In the genomic region with DNA sequence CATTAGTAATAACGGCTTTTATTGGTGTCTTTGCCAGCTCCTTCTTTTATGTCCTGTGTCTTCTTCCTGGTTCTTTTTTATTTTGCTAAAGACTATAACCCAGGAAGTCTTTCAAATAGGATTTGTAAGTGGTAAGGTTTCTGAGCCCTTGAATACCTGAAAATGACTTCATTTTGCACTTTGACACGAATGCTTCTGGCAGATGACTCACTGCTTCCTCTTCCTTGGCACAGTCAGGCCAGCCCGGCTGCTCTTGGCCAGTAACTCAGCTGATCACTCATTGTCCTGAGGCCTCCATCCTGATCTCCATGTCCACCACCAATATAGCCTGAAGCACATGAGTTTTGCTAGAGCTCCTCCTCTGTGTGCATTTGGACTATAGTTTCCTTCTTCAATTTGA, we compare ENCODE assay signal across 11 cellular contexts. TPM values are rescaled to one million over a fixed set of nuclear protein-coding genes. Genes with fewer than 3 reads are reported as not detected.
DNase-seq lines count a peak whose midpoint lies in the region; ATAC-seq, FAIRE-seq and TF ChIP-seq lines count a peak whose summit lies in the region.
"Had no signal": no experiment of that assay in that cellular context is flagged by ENCODE, and none has a peak within 500 bp of the region (broad histone marks: within the 10 kb centered on the region; RNA-seq: fewer than 3 reads in every experiment).

No MANE protein-coding gene starts in this region.

- no peak overlapping the region for H3K27ac ChIP-seq in lower lobe of right lung
- H3K27ac ChIP-seq in spleen = no peak overlapping the region
- H3K27ac ChIP-seq: SK-N-MC had no signal

- H3K4me3 ChIP-seq in AG09309 (ENCODE audit: control insufficient read depth, low read depth, low read length) = no peak overlapping the region
- H3K4me3 ChIP-seq in MG63 = no peak overlapping the region
- no peak overlapping the region for H3K4me3 ChIP-seq in lower lobe of right lung
- no peak overlapping the region for H3K4me3 ChIP-seq in spleen
- H3K4me3 ChIP-seq: SK-N-MC had no signal

- intact Hi-C loops in lower lobe of right lung (cut with DNase I) = no loop called here
- intact Hi-C loops in spleen (cut with DNase I; ENCODE audit: low total_unique reads) = no loop called here

- H3K4me1 ChIP-seq in lower lobe of right lung (no peaks in the 10 kb centered on the region), spleen (no peaks in the 10 kb centered on the region)

- no peak for TF ChIP-seq POLR2A in spleen (IDR thresholded peaks at IDR 0.05)

- H3K9me3 ChIP-seq in MG63 (peaks cover 23% of the 10 kb centered on the region), lower lobe of right lung (peaks cover 14% of the 10 kb centered on the region), spleen (peaks cover 0 to 27% (median 19%) of the 10 kb centered on the region in 8 donors)

- H3K27me3 ChIP-seq in MG63 = no peaks in the 10 kb centered on the region
- no peaks in the 10 kb centered on the region for H3K27me3 ChIP-seq in lower lobe of right lung (ENCODE audit: low read depth)
- peaks cover 0 to 7% (median 0%) of the 10 kb centered on the region in 7 donors for H3K27me3 ChIP-seq in spleen (replicated peaks in 1 of 7)

- 54 to 75% (median 59%) methylated on average over 3 of the region's 3 CpGs for WGBS in spleen, 5 donors

- TF ChIP-seq CTCF in AG09309 (IDR thresholded peaks at IDR 0.05; ENCODE audit: control insufficient read depth, insufficient read depth, low read depth, low read length, missing control alignments) (no peak), lower lobe of right lung (IDR thresholded peaks at IDR 0.05) (no peak), spleen (IDR thresholded peaks at IDR 0.05 in 8 of 11, conservative IDR thresholded peaks at IDR 0.05 in 3 of 11) (no peak)

- peak; percentile 60 to 69 for ATAC-seq in lower lobe of right lung

- FAIRE-seq in colon (lab: Jason Lieb, UNC) = peak; percentile 49

- H3K36me3 ChIP-seq in MG63 (peaks cover 23% of the 10 kb centered on the region), lower lobe of right lung (peaks cover 9% of the 10 kb centered on the region), spleen (no peaks in the 10 kb centered on the region)

- DNase-seq in AG09309 (ENCODE audit: low read depth) = peak; percentile 62
- DNase-seq in MG63 = peak; percentile 91
- no peak for DNase-seq in lower lobe of right lung
- no peak for DNase-seq in NCI-H748 (lab: John Stamatoyannopoulos, UW; ENCODE audit: unreplicated experiment)
- no peak for DNase-seq in spleen
- no peak for DNase-seq in NCI-H187 treated with DMSO at 0.1 percent for 48 hours (lab: John Stamatoyannopoulos, UW)
- no peak for DNase-seq in activated CD4-positive, alpha-beta T cell treated with anti-CD3 and anti-CD28 coated beads, Interleukin-2, amount 50 U/mL, for 48 hours
- DNase-seq: activated effector memory CD4-positive, alpha-beta T cell treated with Interleukin-2 at 50 U/mL for 16 hours; CD4-positive, alpha-beta T cell had no signal

RNA-seq across cellular contexts. Expression of a gene that starts 48.7 kb away (rescaled TPM):
- total RNA-seq in MG63 (2014; rRNA removed; shearing (Covaris generic); ENCODE audit: low replicate concordance) = 0.43 TPM in 1 of 2 replicates, not detected in the other
- total RNA-seq in lower lobe of right lung (not detected), spleen (under 1 TPM in 1 of 7 donors, not detected in 6; 0.68 TPM)
- under 1 TPM in 1 of 3 donors, not detected in 2; 0.10 TPM for polyA plus RNA-seq in spleen
- total RNA-seq: CD4-positive, alpha-beta T cell had no signal

Comparison
In these comparisons a context has a peak if more than half of its experiments do, and no peak if none do; other contexts are left out.
1. DNase-seq: peak in AG09309 (single experiment) and MG63 (single experiment); none in lower lobe of right lung (single experiment), NCI-H748 (single experiment), spleen (single experiment), NCI-H187 treated with DMSO at 0.1 percent for 48 hours (single experiment) and activated CD4-positive, alpha-beta T cell treated with anti-CD3 and anti-CD28 coated beads, Interleukin-2, amount 50 U/mL, for 48 hours (0 of 2).